8 cellular contexts compared by ENCODE assay signal in genomic region chrX:24241822-24242648, GRCh38.
DNase-seq lines count a peak whose midpoint lies in the region; ATAC-seq and TF ChIP-seq lines count a peak whose summit lies in the region.
"Had no signal": no experiment of that assay in that cellular context is flagged by ENCODE, and none has a peak within 500 bp of the region (broad histone marks: within the 10 kb centered on the region; RNA-seq: fewer than 3 reads in every experiment).

No MANE protein-coding gene starts in this region.

- no peaks in the 10 kb centered on the region for H3K9me2 ChIP-seq in DOHH2 (replicated peaks; ENCODE audit: control insufficient read depth, low read length)

- H3K36me3 ChIP-seq in DOHH2 (ENCODE audit: control insufficient read depth, low read length) (no peaks in the 10 kb centered on the region), right atrium auricular region (no peaks in the 10 kb centered on the region), thoracic aorta (no peaks in the 10 kb centered on the region)

- H3K4me1 ChIP-seq in DOHH2 (ENCODE audit: control insufficient read depth, low read length) (peaks cover 6% of the 10 kb centered on the region; the same call in 1 of the 2 replicates), right atrium auricular region (no peaks in the 10 kb centered on the region), thoracic aorta (ENCODE audit: control insufficient read depth in 1 of 2, low read depth in 2 of 2) (peaks cover 0 to 9% of the 10 kb centered on the region in 2 donors)

- peak; percentile 45 for TF ChIP-seq CTCF in DOHH2 (IDR thresholded peaks at IDR 0.05; ENCODE audit: low read depth, low read length, poor library complexity, severe bottlenecking)
- peak; percentile 66 for TF ChIP-seq CTCF in VCaP (conservative IDR thresholded peaks at IDR 0.05)
- peak; percentile 29 to 60 for TF ChIP-seq CTCF in right atrium auricular region (IDR thresholded peaks at IDR 0.05)
- peak; percentile 18 for TF ChIP-seq CTCF in thoracic aorta (IDR thresholded peaks at IDR 0.05)

- H3K27me3 ChIP-seq in DOHH2 (ENCODE audit: control insufficient read depth, low read length) (no peaks in the 10 kb centered on the region), right atrium auricular region (no peaks in the 10 kb centered on the region), thoracic aorta (replicated peaks; ENCODE audit: insufficient read depth) (no peaks in the 10 kb centered on the region)

- no peaks in the 10 kb centered on the region for H4K20me1 ChIP-seq in DOHH2 (ENCODE audit: control insufficient read depth, insufficient read depth, low read depth, low read length)

- no peaks in the 10 kb centered on the region for H3K79me2 ChIP-seq in DOHH2 (ENCODE audit: control insufficient read depth, low read length)

- no peaks in the 10 kb centered on the region for H3F3A ChIP-seq in DOHH2 (ENCODE audit: control insufficient read depth, insufficient read depth)

- H3K4me3 ChIP-seq in DOHH2 (ENCODE audit: low read length) (no peak overlapping the region), right atrium auricular region (no peak overlapping the region), thoracic aorta (no peak overlapping the region)
- H3K4me3 ChIP-seq: skin epidermis had no signal

- DNase-seq in Kasumi-1 (lab: John Stamatoyannopoulos, UW): peak; percentile 39 to 48
- no peak for DNase-seq in right atrium auricular region (ENCODE audit: low spot score)
- no peak for DNase-seq in thoracic aorta (ENCODE audit: low spot score)
- DNase-seq in KG1 (lab: John Stamatoyannopoulos, UW): no peak

- no peak overlapping the region for H3K27ac ChIP-seq in DOHH2 (ENCODE audit: low read depth, low read length)
- peak overlapping the region; percentile 55 for H3K27ac ChIP-seq in VCaP
- H3K27ac ChIP-seq in right atrium auricular region: no peak overlapping the region
- no peak overlapping the region for H3K27ac ChIP-seq in thoracic aorta

- ATAC-seq in GM19397 (IDR thresholded peaks at IDR 0.05; ENCODE audit: unreplicated experiment) (peak; percentile 18), thoracic aorta (ENCODE audit: insufficient number of reproducible peaks, low FRiP score, low read depth) (no peak)

- no peak overlapping the region for H3K4me2 ChIP-seq in DOHH2 (ENCODE audit: low read length)

- H3K9me3 ChIP-seq in DOHH2 (ENCODE audit: control insufficient read depth, insufficient read depth, low read length) (no peaks in the 10 kb centered on the region), right atrium auricular region (no peaks in the 10 kb centered on the region), thoracic aorta (no peaks in the 10 kb centered on the region)

Comparison
In these comparisons a context has a peak if more than half of its experiments do, and no peak if none do; other contexts are left out.
1. DNase-seq: peak in Kasumi-1 (2 of 2); none in right atrium auricular region (single experiment), thoracic aorta (single experiment) and KG1 (single experiment).
2. Peak in every context shown above with its lines, with median percentiles within 50 percentile points of each other: CTCF ChIP-seq.